In the genomic region with DNA sequence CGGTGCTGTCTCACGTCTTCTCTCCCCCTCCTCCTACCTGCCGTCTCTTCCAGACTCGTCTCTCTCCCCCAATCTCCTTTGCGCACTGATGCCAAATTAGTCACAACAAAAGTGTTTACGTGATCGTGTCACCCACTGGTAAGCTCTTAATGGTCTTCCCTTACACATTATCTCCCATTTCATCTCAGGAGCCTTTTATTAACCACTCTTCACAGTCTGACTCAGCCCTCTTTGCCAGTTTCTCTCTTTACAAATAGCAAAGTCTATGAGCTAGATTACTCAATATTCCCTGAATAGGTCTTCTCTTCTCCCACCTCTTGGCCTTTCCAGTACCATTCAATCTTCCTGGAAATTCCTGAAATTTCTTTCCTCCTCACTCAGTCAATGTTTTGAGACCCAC, we compare ENCODE assay signal across 13 cellular contexts.
DNase-seq lines count a peak whose midpoint lies in the region; ATAC-seq and TF ChIP-seq lines count a peak whose summit lies in the region.
"Had no signal": no experiment of that assay in that cellular context is flagged by ENCODE, and none has a peak within 500 bp of the region (broad histone marks: within the 10 kb centered on the region; RNA-seq: fewer than 3 reads in every experiment).

No MANE protein-coding gene starts in this region.

- no peak for TF ChIP-seq CTCF in fibroblast of mammary gland (conservative IDR thresholded peaks at IDR 0.05; ENCODE audit: control insufficient read depth, insufficient read depth, low read depth, low read length)

- DNase-seq in DMS153 (lab: John Stamatoyannopoulos, UW) (peak; percentile 19), DMS153 treated with DMSO at 0.1 percent for 48 hours (lab: John Stamatoyannopoulos, UW; ENCODE audit: unreplicated experiment) (no peak), NCI-H2196 treated with DMSO at 0.1 percent for 48 hours (lab: John Stamatoyannopoulos, UW; ENCODE audit: unreplicated experiment) (peak; percentile 22), fibroblast of mammary gland (ENCODE audit: low read depth) (peak; percentile 28), renal cortical epithelial cell (ENCODE audit: low read depth) (peak; percentile 76), ecto neural progenitor cell (ENCODE audit: low spot score) (no peak), SIG-M5 treated with dmso at 0.1 percent for 504 hours (lab: John Stamatoyannopoulos, UW; ENCODE audit: unreplicated experiment) (no peak)
- DNase-seq: activated CD8-positive, alpha-beta memory T cell treated with anti-CD3 and anti-CD28 coated beads, Interleukin-2, amount 50 U/mL, for 48 hours; activated naive CD8-positive, alpha-beta T cell treated with anti-CD3 and anti-CD28 coated beads for 36 hours; Calu3; left ventricle myocardium inferior; NCI-H524 treated with DMSO at 0.1 percent for 48 hours had no signal

- ATAC-seq in HG03039 (IDR thresholded peaks at IDR 0.05; ENCODE audit: unreplicated experiment): no peak

- no peak overlapping the region for H3K4me3 ChIP-seq in fibroblast of mammary gland (ENCODE audit: control insufficient read depth, low read depth, low read length)
- H3K4me3 ChIP-seq: left ventricle myocardium inferior had no signal

Comparison
In these comparisons a context has a peak if more than half of its experiments do, and no peak if none do; other contexts are left out.
1. DNase-seq: peak in DMS153 (single experiment), NCI-H2196 treated with DMSO at 0.1 percent for 48 hours (single experiment), fibroblast of mammary gland (single experiment) and renal cortical epithelial cell (single experiment); none in DMS153 treated with DMSO at 0.1 percent for 48 hours (single experiment), ecto neural progenitor cell (single experiment) and SIG-M5 treated with dmso at 0.1 percent for 504 hours (single experiment).